In genomic region chr4:118684873-118685811, GRCh38 we compare ENCODE assay signal across 8 cellular contexts. TPM values are rescaled to one million over a fixed set of nuclear protein-coding genes. Genes with fewer than 3 reads are reported as not detected.
DNase-seq lines count a peak whose midpoint lies in the region; ATAC-seq and TF ChIP-seq lines count a peak whose summit lies in the region.

METTL14 (plus strand) TSS chr4:118685392; CDS start chr4:118685535, 143 bp downstream.

- peak; percentile 98 for ATAC-seq in gastroesophageal sphincter

- peak within 1 kb of the TSS; percentile 52 for H3K9ac ChIP-seq in MM.1S (ENCODE audit: low read length)

- TF ChIP-seq EP300 in gastroesophageal sphincter (IDR thresholded peaks at IDR 0.05): no peak

- TF ChIP-seq CTCF in MM.1S (IDR thresholded peaks at IDR 0.05; ENCODE audit: low read length) (no peak), gastroesophageal sphincter (IDR thresholded peaks at IDR 0.05) (peak in 3 of 4 experiments; percentile 20 to 33 (median 27)), neutrophil (IDR thresholded peaks at IDR 0.05) (peak; percentile 44)

- peak within 1 kb of the TSS; percentile 63 for H3K4me2 ChIP-seq in MM.1S (ENCODE audit: low read depth, low read length)

- peaks cover 2% of the 10 kb centered on the region; the same call in 1 of the 2 replicates for H3K36me3 ChIP-seq in HAP-1 (replicated peaks)
- H3K36me3 ChIP-seq in MM.1S (replicated peaks; ENCODE audit: insufficient read depth, low read length): no peaks in the 10 kb centered on the region
- peaks cover 0 to 27% of the 10 kb centered on the region in 2 donors for H3K36me3 ChIP-seq in gastroesophageal sphincter
- peaks cover 23% of the 10 kb centered on the region for H3K36me3 ChIP-seq in neutrophil

- TF ChIP-seq POLR2A in gastroesophageal sphincter (IDR thresholded peaks at IDR 0.05): no peak

- peak within 1 kb of the TSS; percentile 40; the same call in 1 of the 2 replicates for H3K27ac ChIP-seq in MM.1S (ENCODE audit: low read length)
- H3K27ac ChIP-seq in gastroesophageal sphincter: peak within 1 kb of the TSS; percentile 88 to 94 (median 90)
- H3K27ac ChIP-seq in neutrophil: peak within 1 kb of the TSS; percentile 88
- peak within 1 kb of the TSS; percentile 65 for H3K27ac ChIP-seq in substantia nigra (ENCODE audit: low read depth, low read length, poor library complexity, severe bottlenecking)

- DNase-seq in GDM1 (lab: John Stamatoyannopoulos, UW) (peak; percentile 80), HAP-1 (ENCODE audit: low spot score in 2 of 2) (peak; percentile 89 to 96), MM.1S (peak; percentile 94), SK-MEL-5 (ENCODE audit: low read depth, low spot score) (peak; percentile 90), substantia nigra (lab: John Stamatoyannopoulos, UW) (peak; percentile 23 to 96 (median 84))
- DNase-seq in activated naive CD4-positive, alpha-beta T cell treated with Interleukin-2 at 50 U/mL for 16 hours: peak; percentile 90

- H3F3A ChIP-seq in MM.1S (ENCODE audit: insufficient read depth, low read length): no peaks in the 10 kb centered on the region

- H4K20me1 ChIP-seq in MM.1S (ENCODE audit: insufficient read depth, low read length): no peaks in the 10 kb centered on the region

- in situ Hi-C loops in HAP-1 (cut with MboI; ENCODE audit: low sequenced_read_pairs): loop anchor here (10.0 kb wide), 1 partner anchor 100 kb away; no protein-coding TSS in a partner anchor
- in situ Hi-C loops in SK-MEL-5 (cut with HindIII; ENCODE audit: low pct_unique_long_range_greater_than_20kb, low sequenced_read_pairs): no loop called here

- no peaks in the 10 kb centered on the region for H3K9me3 ChIP-seq in HAP-1
- no peaks in the 10 kb centered on the region for H3K9me3 ChIP-seq in MM.1S (replicated peaks; ENCODE audit: insufficient read depth, low read length)
- H3K9me3 ChIP-seq in gastroesophageal sphincter: no peaks in the 10 kb centered on the region
- H3K9me3 ChIP-seq in neutrophil: no peaks in the 10 kb centered on the region

- H3K9me2 ChIP-seq in MM.1S (replicated peaks; ENCODE audit: insufficient read depth, low read length): no peaks in the 10 kb centered on the region

- no peaks in the 10 kb centered on the region for H3K27me3 ChIP-seq in HAP-1 (ENCODE audit: low read depth)
- H3K27me3 ChIP-seq in MM.1S (replicated peaks; ENCODE audit: insufficient read depth, low read length): no peaks in the 10 kb centered on the region
- H3K27me3 ChIP-seq in gastroesophageal sphincter: no peaks in the 10 kb centered on the region
- H3K27me3 ChIP-seq in neutrophil: no peaks in the 10 kb centered on the region

- H2AFZ ChIP-seq in MM.1S (ENCODE audit: low read length): peak within 1 kb of the TSS; percentile 34

- H3K4me1 ChIP-seq in HAP-1 (peaks cover 15% of the 10 kb centered on the region), MM.1S (ENCODE audit: low read length) (peaks cover 12% of the 10 kb centered on the region), gastroesophageal sphincter (peaks cover 7 to 24% (median 8%) of the 10 kb centered on the region in 3 donors), neutrophil (ENCODE audit: control insufficient read depth in 1 of 2, insufficient read depth in 1 of 2, low read depth in 1 of 2, low read length in 1 of 2) (peaks cover 13 to 15% of the 10 kb centered on the region in 2 experiments)

- H3K4me3 ChIP-seq in HAP-1: peak within 1 kb of the TSS; percentile 79
- peak within 1 kb of the TSS; percentile 67 for H3K4me3 ChIP-seq in MM.1S (ENCODE audit: low read length)
- H3K4me3 ChIP-seq in gastroesophageal sphincter: peak within 1 kb of the TSS; percentile 63 to 72
- peak within 1 kb of the TSS; percentile 79 to 96 for H3K4me3 ChIP-seq in neutrophil (ENCODE audit: low read depth in 1 of 2, low read length in 1 of 2)

- 3 to 5% methylated on average over 26 to 29 of the region's 42 CpGs for WGBS in gastroesophageal sphincter (ENCODE audit: low coverage in 1 of 2), 2 donors

- peaks cover 27% of the 10 kb centered on the region for H3K79me2 ChIP-seq in MM.1S (ENCODE audit: low read length)

RNA-seq across cellular contexts. Expression of gene METTL14, which starts in this region (rescaled TPM):
- 16.2 and 17.6 TPM in 2 replicates for total RNA-seq in SK-MEL-5 (2014; rRNA removed; shearing (Covaris generic))
- polyA plus RNA-seq in SK-MEL-5 (2015; cell fraction: cytosol; rRNA removed): 8.0 and 11.0 TPM in 2 replicates
- 32.2 and 71.6 TPM in 2 replicates for polyA plus RNA-seq in SK-MEL-5 (2015; cell fraction: nucleus; rRNA removed)
- total RNA-seq in gastroesophageal sphincter: 10 to 100 TPM; 47.0 to 83.9 (median 65.9) TPM

Comparison
In these comparisons a context has a peak if more than half of its experiments do, and no peak if none do; other contexts are left out.
1. Peak in every context shown above with its lines: DNase-seq, ATAC-seq, H3K4me3 ChIP-seq and H3K27ac ChIP-seq.
2. H3K27ac ChIP-seq: peak in every context shown above with its lines; median percentile 90 in gastroesophageal sphincter; 88 in neutrophil; 65 in substantia nigra; 40 in MM.1S.